15 cellular contexts compared by ENCODE assay signal in genomic region chr6:141140905-141141304, GRCh38.
"Had no signal": no experiment of that assay in that cellular context is flagged by ENCODE, and none has a peak within 500 bp of the region (broad histone marks: within the 10 kb centered on the region; RNA-seq: fewer than 3 reads in every experiment).

No MANE protein-coding gene starts in this region.

- DNase-seq: activated CD4-positive, alpha-beta T cell treated with anti-CD3 and anti-CD28 coated beads, Interleukin-2, amount 50 U/mL, for 4 hours; activated CD4-positive, CD25-positive, alpha-beta regulatory T cell treated with anti-CD3 and anti-CD28 coated beads, Interleukin-2, amount 50 U/mL, for 72 hours; activated CD8-positive, alpha-beta memory T cell treated with anti-CD3 and anti-CD28 coated beads, Interleukin-2, amount 10 ng/mL, durations not matched to agents 7 days and 5 days; activated gamma-delta T cell treated with Interleukin-2 at 50 U/mL for 16 hours; activated naive CD8-positive, alpha-beta T cell treated with anti-CD3 and anti-CD28 coated beads, Interleukin-2, amount 10 ng/mL, durations not matched to agents 7 days and 5 days; activated T-cell treated with anti-CD3 and anti-CD28 coated beads, Interleukin-2, amount 50 U/mL, for 48 hours; anterior cingulate cortex; endodermal cell; glutamatergic neuron; naive B cell; pancreas; stimulated activated CD4-positive, alpha-beta T cell treated with anti-CD3 and anti-CD28 coated beads, Interleukin-15, amount 100 ng/mL, for 24 hours; stimulated activated CD4-positive, alpha-beta T cell treated with anti-CD3 and anti-CD28 coated beads, Interleukin-4, amount 100 ng/mL, for 4 hours; uterus had no signal

- ATAC-seq: activated CD8-positive, alpha-beta memory T cell treated with anti-CD3 and anti-CD28 coated beads, Interleukin-2, amount 10 ng/mL, durations not matched to agents 7 days and 5 days; esophagus mucosa; pancreas had no signal
